Comparison of ENCODE assay signal across 8 cellular contexts in genomic region chr10:79487296-79488194, GRCh38. TPM values are rescaled to one million over a fixed set of nuclear protein-coding genes. Genes with fewer than 3 reads are reported as not detected.
DNase-seq lines count a peak whose midpoint lies in the region; ATAC-seq and TF ChIP-seq lines count a peak whose summit lies in the region.

No MANE protein-coding gene starts in this region.

- no peak overlapping the region for H3K4me3 Mint-ChIP-seq in CD4-positive, CD25-positive, alpha-beta regulatory T cell

- no peak overlapping the region for H3K27ac ChIP-seq in CD4-positive, CD25-positive, alpha-beta regulatory T cell (ENCODE audit: insufficient read depth, low read length, poor library complexity, severe bottlenecking)

- no peaks in the 10 kb centered on the region for H3K4me1 Mint-ChIP-seq in CD4-positive, CD25-positive, alpha-beta regulatory T cell

- H3K36me3 ChIP-seq in CD4-positive, CD25-positive, alpha-beta regulatory T cell (ENCODE audit: control insufficient read depth, insufficient read depth, low read length) = no peaks in the 10 kb centered on the region
- H3K36me3 ChIP-seq in skeletal muscle satellite cell (ENCODE audit: insufficient read depth, low read length) = no peaks in the 10 kb centered on the region

- no peaks in the 10 kb centered on the region for H3K9me3 ChIP-seq in CD4-positive, CD25-positive, alpha-beta regulatory T cell (ENCODE audit: control insufficient read depth in 2 of 2, low read length in 2 of 2)
- no peaks in the 10 kb centered on the region for H3K9me3 ChIP-seq in skeletal muscle satellite cell (replicated peaks; ENCODE audit: low read length)

- intact Hi-C loops in left cardiac atrium (cut with DNase I) = loop anchor here (1.0 to 5.0 kb wide), 2 partner anchors 110 to 113 kb away; no protein-coding TSS in a partner anchor

- peak in 1 of 2 donors; percentile 41 for ATAC-seq in CD4-positive, CD25-positive, alpha-beta regulatory T cell (ENCODE audit: low read depth in 2 of 2)
- ATAC-seq in GM18505 (IDR thresholded peaks at IDR 0.05; ENCODE audit: unreplicated experiment) (peak; percentile 55), HG02852 (IDR thresholded peaks at IDR 0.05; ENCODE audit: unreplicated experiment) (peak; percentile 79), left cardiac atrium (peak; percentile 45 to 63)

- DNase-seq in CD4-positive, CD25-positive, alpha-beta regulatory T cell = peak; percentile 7 to 36 (median 13)
- peak; percentile 5 for DNase-seq in NCI-H2227 treated with DMSO at 0.1 percent for 48 hours (lab: John Stamatoyannopoulos, UW)
- DNase-seq in activated T-cell treated with anti-CD3 and anti-CD28 coated beads, Interleukin-2, amount 50 U/mL, for 48 hours = peak; percentile 40 to 50
- DNase-seq in left cardiac atrium = peak; percentile 74
- DNase-seq in NCI-H128 (lab: John Stamatoyannopoulos, UW; ENCODE audit: unreplicated experiment) = no peak

- H3K36me3 Mint-ChIP-seq in CD4-positive, CD25-positive, alpha-beta regulatory T cell = no peaks in the 10 kb centered on the region

- no peak for TF ChIP-seq POLR2A in GM18505 (IDR thresholded peaks at IDR 0.05; ENCODE audit: borderline replicate concordance, extremely low read depth, insufficient read depth, insufficient read length)

- peak overlapping the region; percentile 30 for H3K4me2 ChIP-seq in skeletal muscle satellite cell (ENCODE audit: low read length)

- H3K9me3 Mint-ChIP-seq in CD4-positive, CD25-positive, alpha-beta regulatory T cell = no peaks in the 10 kb centered on the region

- H3K27me3 ChIP-seq in CD4-positive, CD25-positive, alpha-beta regulatory T cell (ENCODE audit: control insufficient read depth, insufficient read depth, low read length) = peaks cover under 1% of the 10 kb centered on the region
- no peaks in the 10 kb centered on the region for H3K27me3 ChIP-seq in skeletal muscle satellite cell (ENCODE audit: control insufficient read depth, insufficient read depth, low read length)

- peak overlapping the region in 1 of 3 donors; percentile 48 for H3K27ac Mint-ChIP-seq in CD4-positive, CD25-positive, alpha-beta regulatory T cell

- H3K27me3 Mint-ChIP-seq in CD4-positive, CD25-positive, alpha-beta regulatory T cell = peaks cover 6% of the 10 kb centered on the region

- H3K9ac ChIP-seq in skeletal muscle satellite cell (ENCODE audit: low read depth, low read length) = no peak overlapping the region

- H3K4me3 ChIP-seq in CD4-positive, CD25-positive, alpha-beta regulatory T cell (ENCODE audit: low read depth, low read length) = no peak overlapping the region
- no peak overlapping the region for H3K4me3 ChIP-seq in skeletal muscle satellite cell (ENCODE audit: low read length)

- H3K4me1 ChIP-seq in CD4-positive, CD25-positive, alpha-beta regulatory T cell (ENCODE audit: control insufficient read depth, insufficient read depth, low read length, poor library complexity, severe bottlenecking) = no peaks in the 10 kb centered on the region
- peaks cover 34% of the 10 kb centered on the region for H3K4me1 ChIP-seq in skeletal muscle satellite cell (ENCODE audit: control insufficient read depth, insufficient read depth, low read length)

RNA-seq across cellular contexts. Expression of gene EIF5AL1, which starts 24.8 kb away (rescaled TPM):
- total RNA-seq in CD4-positive, CD25-positive, alpha-beta regulatory T cell = not detected
- under 1 TPM; 0.11 to 0.45 (median 0.25) TPM for polyA plus RNA-seq in CD4-positive, CD25-positive, alpha-beta regulatory T cell
- under 1 TPM; 0.09 to 0.24 TPM for total RNA-seq in left cardiac atrium
- total RNA-seq in skeletal muscle satellite cell (2012; rRNA removed) = 2.5 and 3.3 TPM in 2 replicates

RNA-seq across cellular contexts. Expression of gene ZCCHC24, which starts 42.1 kb away (rescaled TPM):
- total RNA-seq in CD4-positive, CD25-positive, alpha-beta regulatory T cell = 1.8 TPM
- polyA plus RNA-seq in CD4-positive, CD25-positive, alpha-beta regulatory T cell = under 1 TPM; 0.25 to 0.94 (median 0.66) TPM
- total RNA-seq in left cardiac atrium = 10 to 100 TPM; 52.9 to 56.6 TPM
- total RNA-seq in skeletal muscle satellite cell (2012; rRNA removed) = 16.5 and 26.2 TPM in 2 replicates

Comparison
In these comparisons a context has a peak if more than half of its experiments do, and no peak if none do; other contexts are left out.
1. RNA of gene ZCCHC24, which starts 42.1 kb away (total RNA-seq): 52.9 to 56.6 TPM in left cardiac atrium; 1.8 TPM in CD4-positive, CD25-positive, alpha-beta regulatory T cell (single experiment); every median in the first group is over 10 times any median in the second.